In genomic region chr2:60525859-60526258, GRCh38 we compare ENCODE assay signal across 27 cellular contexts. TPM values are rescaled to one million over a fixed set of nuclear protein-coding genes. Genes with fewer than 3 reads are reported as not detected.
DNase-seq lines count a peak whose midpoint lies in the region; ATAC-seq, FAIRE-seq and TF ChIP-seq lines count a peak whose summit lies in the region.
"Had no signal": no experiment of that assay in that cellular context is flagged by ENCODE, and none has a peak within 500 bp of the region (broad histone marks: within the 10 kb centered on the region; RNA-seq: fewer than 3 reads in every experiment).

No MANE protein-coding gene starts in this region.

- TF ChIP-seq POLR2A in GM12878 (IDR thresholded peaks at IDR 0.05; ENCODE audit: low read depth, low read length) = no peak
- TF ChIP-seq POLR2A in body of pancreas (IDR thresholded peaks at IDR 0.05) = no peak

- peaks cover 45 to 97% (median 77%) of the 10 kb centered on the region in 10 experiments for H3K4me1 ChIP-seq in BLaER1 treated with 17β-estradiol and CSF1 and Interleukin-3, amounts not matched to agents 10 nM and 100 nM
- H3K4me1 ChIP-seq in GM12878 (ENCODE audit: control insufficient read depth, insufficient read depth, low read length) (peaks cover 39% of the 10 kb centered on the region), body of pancreas (peaks cover 31% of the 10 kb centered on the region)

- TF ChIP-seq CTCF in GM12878 (IDR thresholded peaks at IDR 0.05 in 2 of 3, conservative IDR thresholded peaks at IDR 0.05 in 1 of 3; ENCODE audit: control insufficient read depth in 2 of 3, extremely low read depth in 1 of 3, insufficient read depth in 1 of 3, low read depth in 3 of 3, low read length in 3 of 3) (no peak), body of pancreas (IDR thresholded peaks at IDR 0.05) (no peak)

- intact Hi-C loops in GM12878 (cut with micrococcal nuclease; ENCODE audit: unreplicated experiment) = no loop called here
- intact Hi-C loops in body of pancreas (cut with DNase I) = no loop called here

- H3K4me3 ChIP-seq in BLaER1 treated with 17β-estradiol and CSF1 and Interleukin-3, amounts not matched to agents 10 nM and 100 nM = no peak overlapping the region
- no peak overlapping the region for H3K4me3 ChIP-seq in GM12878
- H3K4me3 ChIP-seq in body of pancreas = no peak overlapping the region
- H3K4me3 ChIP-seq: cardiac muscle cell, gastroesophageal sphincter, SK-N-MC, skin epidermis, suprapubic skin had no signal

- DNase-seq in GM12878 (ENCODE audit: low read depth, low spot score) = no peak
- no peak for DNase-seq in body of pancreas
- DNase-seq in NCI-H146 (lab: John Stamatoyannopoulos, UW) = no peak
- DNase-seq: ACHN; activated CD4-positive, alpha-beta T cell treated with anti-CD3 and anti-CD28 coated beads for 48 hours; activated CD8-positive, alpha-beta memory T cell treated with anti-CD3 and anti-CD28 coated beads, Interleukin-2, amount 10 ng/mL, durations not matched to agents 7 days and 5 days; activated naive CD4-positive, alpha-beta T cell treated with anti-CD3 and anti-CD28 coated beads for 36 hours; activated T-cell treated with anti-CD3 and anti-CD28 coated beads, Interleukin-2, amount 50 U/mL, for 72 hours; amygdala; hippocampal formation; NCI-H1436; NCI-H510A; stimulated activated CD4-positive, alpha-beta T cell treated with anti-CD3 and anti-CD28 coated beads, Interleukin-1b, Interleukin-23, amount 100 ng/mL, for 48 hours; T-helper 2 cell had no signal

- CTCF ChIA-PET in GM12878 (lab: Yijun Ruan, JAX) = no interaction called here

- H3K9me3 ChIP-seq in BLaER1 treated with 17β-estradiol and CSF1 and Interleukin-3, amounts not matched to agents 10 nM and 100 nM (replicated peaks in 1 of 11) = no peaks in the 10 kb centered on the region
- H3K9me3 ChIP-seq in GM12878 (replicated peaks; ENCODE audit: control insufficient read depth, insufficient read depth, low read length) (no peaks in the 10 kb centered on the region), body of pancreas (no peaks in the 10 kb centered on the region)
- H3K9me3 ChIP-seq: gastroesophageal sphincter, suprapubic skin had no signal

- WGBS in GM12878 (ENCODE audit: insufficient coverage, insufficient replicate concordance, low lambda C conversion rate, missing lambda C conversion rate) = 24% methylated on average over 1 of the region's 1 CpG
- 14 to 17% methylated on average over 1 of the region's 1 CpG for WGBS in body of pancreas, 2 donors

- in situ Hi-C loops in GM12878 (cut with MboI) = no loop called here

- H3K27me3 ChIP-seq in BLaER1 treated with 17β-estradiol and CSF1 and Interleukin-3, amounts not matched to agents 10 nM and 100 nM = no peaks in the 10 kb centered on the region
- H3K27me3 ChIP-seq in GM12878 (replicated peaks in 1 of 2; ENCODE audit: control insufficient read depth in 2 of 2, insufficient read depth in 2 of 2, low read length in 1 of 2) (no peaks in the 10 kb centered on the region), body of pancreas (no peaks in the 10 kb centered on the region)
- H3K27me3 ChIP-seq: cardiac muscle cell had no signal

- TF ChIP-seq RAD21 in GM12878 (IDR thresholded peaks at IDR 0.05; ENCODE audit: insufficient read depth, low read depth, low read length) = no peak

- TF ChIP-seq EP300 in GM12878 (IDR thresholded peaks at IDR 0.05; ENCODE audit: borderline replicate concordance in 1 of 2, control insufficient read depth in 1 of 2, low read depth in 2 of 2, low read length in 2 of 2) = no peak

- POLR2A ChIA-PET in GM12878 (lab: Charles Lee) = no interaction called here

- peaks cover 70% of the 10 kb centered on the region for H3K79me2 ChIP-seq in GM12878 (ENCODE audit: control insufficient read depth, insufficient read depth, low read length)

- no peak overlapping the region for H2AFZ ChIP-seq in GM12878 (ENCODE audit: control insufficient read depth, low read depth, low read length)

- SMC1A ChIA-PET in GM12878 (lab: Charles Lee; ENCODE audit: uncharacterized antibody, unreplicated experiment) = no interaction called here

- FAIRE-seq in GM12878 (lab: Jason Lieb, UNC) = peak; percentile 18
- FAIRE-seq: H54, HepG2 had no signal

- peaks cover 0 to 93% (median 67%) of the 10 kb centered on the region in 11 experiments; a peak in 17 of 22 replicates for H3K36me3 ChIP-seq in BLaER1 treated with 17β-estradiol and CSF1 and Interleukin-3, amounts not matched to agents 10 nM and 100 nM
- H3K36me3 ChIP-seq in GM12878 (ENCODE audit: control insufficient read depth in 2 of 2, insufficient read depth in 2 of 2, low read length in 1 of 2) = peaks cover 0 to 7% of the 10 kb centered on the region in 2 experiments; a peak in 1 of 4 replicates
- no peaks in the 10 kb centered on the region for H3K36me3 ChIP-seq in body of pancreas (replicated peaks in 1 of 2; ENCODE audit: insufficient read depth in 1 of 2, low read depth in 2 of 2)
- H3K36me3 ChIP-seq: cardiac muscle cell, gastroesophageal sphincter, suprapubic skin had no signal

- H3K27ac ChIP-seq in BLaER1 treated with 17β-estradiol and CSF1 and Interleukin-3, amounts not matched to agents 10 nM and 100 nM = peak overlapping the region in 4 of 11 experiments; percentile 16 to 48 (median 21); a peak in 3 of 22 replicates
- peak overlapping the region; percentile 60 for H3K27ac ChIP-seq in GM12878 (ENCODE audit: control insufficient read depth, insufficient read depth)
- H3K27ac ChIP-seq in body of pancreas = no peak overlapping the region
- H3K27ac ChIP-seq: C4-2B, cardiac muscle cell, gastroesophageal sphincter, SK-N-MC, suprapubic skin had no signal

- ATAC-seq in GM18868 (IDR thresholded peaks at IDR 0.05; ENCODE audit: unreplicated experiment) (peak; percentile 47), HG03469 (IDR thresholded peaks at IDR 0.05; ENCODE audit: unreplicated experiment) (peak; percentile 50), GM12878 (peak; percentile 46), body of pancreas (no peak), GM19397 (IDR thresholded peaks at IDR 0.05; ENCODE audit: unreplicated experiment) (no peak)
- ATAC-seq: activated CD8-positive, alpha-beta memory T cell treated with anti-CD3 and anti-CD28 coated beads, Interleukin-2, amount 10 ng/mL, durations not matched to agents 7 days and 5 days; gastroesophageal sphincter; HepG2; left lobe of liver had no signal

- H3K4me2 ChIP-seq in BLaER1 treated with 17β-estradiol and CSF1 and Interleukin-3, amounts not matched to agents 10 nM and 100 nM = peak overlapping the region; percentile 8 to 84 (median 70); a peak in 21 of 22 replicates
- H3K4me2 ChIP-seq in GM12878 (ENCODE audit: control insufficient read depth, insufficient read depth) = peak overlapping the region; percentile 60

- RAD21 ChIA-PET in GM12878 (lab: Charles Lee; ENCODE audit: unreplicated experiment) = no interaction called here

- no TSS peak for BruUV-seq in GM12878 (replicated peaks; lab: Mats Ljungman, UMichigan)

- no peak overlapping the region for H3K9ac ChIP-seq in BLaER1 treated with 17β-estradiol and CSF1 and Interleukin-3, amounts not matched to agents 10 nM and 100 nM
- no peak overlapping the region for H3K9ac ChIP-seq in GM12878 (ENCODE audit: control insufficient read depth, insufficient read depth, low read length)

- H4K20me1 ChIP-seq in BLaER1 treated with 17β-estradiol and CSF1 and Interleukin-3, amounts not matched to agents 10 nM and 100 nM = peaks cover 0 to 91% (median 57%) of the 10 kb centered on the region in 11 experiments; a peak in 16 of 22 replicates
- no peaks in the 10 kb centered on the region for H4K20me1 ChIP-seq in GM12878 (ENCODE audit: control insufficient read depth, insufficient read depth)

TF ChIP-seq in GM12878, 131 proteins besides CTCF, POLR2A, EP300 and RAD21 (continues in another document):
- TF ChIP-seq GABPA (IDR thresholded peaks at IDR 0.05; ENCODE audit: low read depth) = no peak
- TF ChIP-seq MAX (IDR thresholded peaks at IDR 0.05; ENCODE audit: low read depth, low read length) = no peak
- no peak for TF ChIP-seq ATF7 (IDR thresholded peaks at IDR 0.05; ENCODE audit: low read depth)
- TF ChIP-seq JUNB (IDR thresholded peaks at IDR 0.05) = 0 out of 2 replicates have a peak, but pooled peaks have one; percentile 52
- TF ChIP-seq MYC (IDR thresholded peaks at IDR 0.05; ENCODE audit: insufficient read depth, insufficient read length, insufficient replicate concordance, low read length, severe bottlenecking) = no peak
- TF ChIP-seq ASH2L (IDR thresholded peaks at IDR 0.05; ENCODE audit: borderline replicate concordance, low read depth) = no peak
- no peak for TF ChIP-seq USF2 (IDR thresholded peaks at IDR 0.05; ENCODE audit: borderline replicate concordance, low read depth, low read length)
- TF ChIP-seq SMAD5 (IDR thresholded peaks at IDR 0.05; ENCODE audit: low read depth) = no peak
- TF ChIP-seq FOXM1 (IDR thresholded peaks at IDR 0.05; ENCODE audit: low read depth, low read length) = 0 out of 2 replicates have a peak, but pooled peaks have one; percentile 13

RNA-seq across cellular contexts. Expression of gene BCL11A, which starts 27.6 kb away (rescaled TPM):
- total RNA-seq in GM12878 (2013; cell fraction: nucleolus; rRNA removed) = 2.6 and 3.2 TPM in 2 replicates
- total RNA-seq in GM12878 (2014; rRNA removed) = 12.6 and 13.2 TPM in 2 replicates
- 9.4 and 11.1 TPM in 2 replicates for total RNA-seq in GM12878 (2014; rRNA removed; fragmentation: Illumina TruSeq; extraction: Trizol)
- 22.7 and 26.6 TPM in 2 replicates for total RNA-seq in GM12878 (2021)
- 13.7 TPM for polyA plus RNA-seq in GM12878 (2011; ENCODE audit: low read depth)
- not detected in 2 replicates for polyA plus RNA-seq in GM12878 (2011; rRNA removed)
- not detected in 2 replicates for polyA plus RNA-seq in GM12878 (2011; cell fraction: cytosol; rRNA removed)
- not detected in 2 replicates for polyA plus RNA-seq in GM12878 (2011; cell fraction: nucleus; rRNA removed)
- 21.4 TPM in 2 replicates for polyA plus RNA-seq in GM12878 (2012)
- 10.7 and 11.1 TPM in 2 replicates for polyA plus RNA-seq in GM12878 (2014; fragmentation: Illumina TruSeq; extraction: Trizol)
- polyA plus RNA-seq in GM12878 (2014; fragmentation: Nextera tagmentation; extraction: Ambion mirVana) = 10 to 100 TPM in 1 of 2 experiments, 1 to 10 TPM in 1; 9.0 to 11.2 TPM
- 7.5 and 8.1 TPM in 2 replicates for polyA plus RNA-seq in GM12878 (2014; rRNA removed)
- 1 to 10 TPM; 8.4 to 9.9 TPM for polyA plus RNA-seq in GM12878 (2016; fragmentation: Nextera tagmentation; extraction: Ambion mirVana)
- not detected in 2 replicates for polyA minus RNA-seq in GM12878 (2011; rRNA and poly(A)+ RNA removed)
- not detected in 2 replicates for polyA minus RNA-seq in GM12878 (2011; cell fraction: cytosol; rRNA and poly(A)+ RNA removed)
- not detected in 2 replicates for polyA minus RNA-seq in GM12878 (2011; cell fraction: nucleus; rRNA and poly(A)+ RNA removed)
- 10 to 100 TPM; 14.3 to 16.2 TPM for total RNA-seq in body of pancreas
- total RNA-seq: activated CD8-positive, alpha-beta memory T cell treated with anti-CD3 and anti-CD28 coated beads, Interleukin-2, amount 10 ng/mL, durations not matched to agents 7 days and 5 days; HepG2 had no signal
- polyA plus RNA-seq: HepG2 had no signal

Comparison
In these comparisons a context has a peak if more than half of its experiments do, and no peak if none do; other contexts are left out.
1. ATAC-seq: peak in GM18868 (single experiment), HG03469 (single experiment) and GM12878 (single experiment); none in body of pancreas (single experiment) and GM19397 (single experiment).